ENCODE assay signal across 6 cellular contexts in genomic region chr11:65523323-65523968, GRCh38. TPM values are rescaled to one million over a fixed set of nuclear protein-coding genes. Genes with fewer than 3 reads are reported as not detected.
DNase-seq lines count a peak whose midpoint lies in the region; ATAC-seq and TF ChIP-seq lines count a peak whose summit lies in the region.
"Not testable (repeated sequence)": the region's sequence is repeated elsewhere in the genome, so short reads cannot be mapped to it uniquely, and the experiment has no call there.

No MANE protein-coding gene starts in this region.

- H3K36me3 ChIP-seq in endodermal cell (ENCODE audit: control insufficient read depth, insufficient read depth, low read length): peaks cover 14% of the 10 kb centered on the region
- H3K36me3 ChIP-seq in mesodermal cell (ENCODE audit: control insufficient read depth, insufficient read depth, low read length): peaks cover 22% of the 10 kb centered on the region

- CTCF ChIA-PET in T-cell (lab: Charles Lee): interaction anchor here in 1 of 2 donors (0.5 kb wide), 1 partner anchor 27 kb away, joined by 3 read pairs; no protein-coding TSS in a partner anchor
- CTCF ChIA-PET in activated naive CD4-positive, alpha-beta T cell treated with anti-CD3 and anti-CD28 coated beads for 36 hours (lab: Charles Lee): interaction anchor here (1.7 to 4.4 kb wide), 2 partner anchors 17 to 107 kb away, joined by 4 to 23 read pairs; no protein-coding TSS in a partner anchor

- not testable (repeated sequence) for H3K4me1 ChIP-seq in endodermal cell (ENCODE audit: control insufficient read depth, insufficient read depth, low read length)
- H3K4me1 ChIP-seq in mesodermal cell (ENCODE audit: control insufficient read depth, insufficient read depth, low read length, poor library complexity, severe bottlenecking): peaks cover 27% of the 10 kb centered on the region

- intact Hi-C loops in CD14-positive monocyte (cut with micrococcal nuclease): not testable (repeated sequence)
- intact Hi-C loops in activated naive CD4-positive, alpha-beta T cell treated with anti-CD3 and anti-CD28 coated beads for 36 hours (cut with micrococcal nuclease): loop anchor here (2.0 kb wide), 1 partner anchor 17 kb away; no protein-coding TSS in a partner anchor

- not testable (repeated sequence) for H3K9me3 Mint-ChIP-seq in CD14-positive monocyte; T-cell; activated naive CD4-positive, alpha-beta T cell treated with anti-CD3 and anti-CD28 coated beads for 36 hours; endodermal cell; stimulated activated effector memory CD8-positive, alpha-beta T cell treated with anti-CD3 and anti-CD28 coated beads, Interleukin-12 subunit alpha, Interleukin-12 subunit beta, amount 100 ng/mL, for 72 hours

- 92 to 94% methylated on average over 11 to 13 of the region's 13 CpGs for WGBS in endodermal cell (ENCODE audit: insufficient coverage in 1 of 2, insufficient read length in 1 of 2), 2 experiments
- 88 to 92% methylated on average over 12 of the region's 13 CpGs for WGBS in mesodermal cell (ENCODE audit: insufficient coverage in 2 of 2), 2 experiments

- H3K36me3 Mint-ChIP-seq in CD14-positive monocyte: peaks cover 12 to 22% of the 10 kb centered on the region in 2 donors
- not testable (repeated sequence) for H3K36me3 Mint-ChIP-seq in T-cell; activated naive CD4-positive, alpha-beta T cell treated with anti-CD3 and anti-CD28 coated beads for 36 hours (ENCODE audit: low read depth)
- H3K36me3 Mint-ChIP-seq in endodermal cell (ENCODE audit: low read depth): peaks cover 12% of the 10 kb centered on the region
- peaks cover 16% of the 10 kb centered on the region for H3K36me3 Mint-ChIP-seq in stimulated activated effector memory CD8-positive, alpha-beta T cell treated with anti-CD3 and anti-CD28 coated beads, Interleukin-12 subunit alpha, Interleukin-12 subunit beta, amount 100 ng/mL, for 72 hours

- POLR2A ChIA-PET in T-cell (lab: Charles Lee): not testable (repeated sequence)

- H3K27ac ChIP-seq in endodermal cell (ENCODE audit: low read depth, low read length): not testable (repeated sequence)
- H3K27ac ChIP-seq in mesodermal cell (ENCODE audit: low read depth, low read length, severe bottlenecking): peak overlapping the region; percentile 65

- not testable (repeated sequence) for TF ChIP-seq CTCF in CD14-positive monocyte (IDR thresholded peaks at IDR 0.05); endodermal cell (conservative IDR thresholded peaks at IDR 0.05)

- not testable (repeated sequence) for DNase-seq in CD14-positive monocyte (ENCODE audit: low spot score); endodermal cell; stimulated activated effector memory CD8-positive, alpha-beta T cell treated with anti-CD3 and anti-CD28 coated beads, Interleukin-12 subunit alpha, Interleukin-12 subunit beta, amount 100 ng/mL, for 72 hours (ENCODE audit: low spot score in 2 of 2)
- DNase-seq in T-cell: peak in 3 of 34 experiments; percentile 17 to 50 (median 34)
- DNase-seq in activated naive CD4-positive, alpha-beta T cell treated with anti-CD3 and anti-CD28 coated beads for 36 hours: peak; percentile 56

- ATAC-seq in T-cell (replicated peaks in 1 of 4): peak; percentile 12 to 24 (median 20)
- not testable (repeated sequence) for ATAC-seq in stimulated activated effector memory CD8-positive, alpha-beta T cell treated with anti-CD3 and anti-CD28 coated beads, Interleukin-12 subunit alpha, Interleukin-12 subunit beta, amount 100 ng/mL, for 72 hours

- H3K4me1 Mint-ChIP-seq in CD14-positive monocyte: peaks cover 40% of the 10 kb centered on the region
- peaks cover 41 to 50% (median 47%) of the 10 kb centered on the region in 3 donors for H3K4me1 Mint-ChIP-seq in T-cell
- H3K4me1 Mint-ChIP-seq in activated naive CD4-positive, alpha-beta T cell treated with anti-CD3 and anti-CD28 coated beads for 36 hours (ENCODE audit: low read depth): peaks cover 51% of the 10 kb centered on the region
- peaks cover 31% of the 10 kb centered on the region for H3K4me1 Mint-ChIP-seq in endodermal cell
- peaks cover 40% of the 10 kb centered on the region for H3K4me1 Mint-ChIP-seq in stimulated activated effector memory CD8-positive, alpha-beta T cell treated with anti-CD3 and anti-CD28 coated beads, Interleukin-12 subunit alpha, Interleukin-12 subunit beta, amount 100 ng/mL, for 72 hours

- H3K27me3 Mint-ChIP-seq in CD14-positive monocyte (ENCODE audit: low read depth in 3 of 3); T-cell; activated naive CD4-positive, alpha-beta T cell treated with anti-CD3 and anti-CD28 coated beads for 36 hours (ENCODE audit: low read depth); endodermal cell (ENCODE audit: insufficient read depth): not testable (repeated sequence)

- H3K4me3 Mint-ChIP-seq in CD14-positive monocyte: peak overlapping the region; percentile 74 to 89
- H3K4me3 Mint-ChIP-seq in T-cell: peak overlapping the region; percentile 63 to 73 (median 72)
- peak overlapping the region; percentile 65 for H3K4me3 Mint-ChIP-seq in activated naive CD4-positive, alpha-beta T cell treated with anti-CD3 and anti-CD28 coated beads for 36 hours
- not testable (repeated sequence) for H3K4me3 Mint-ChIP-seq in endodermal cell
- H3K4me3 Mint-ChIP-seq in stimulated activated effector memory CD8-positive, alpha-beta T cell treated with anti-CD3 and anti-CD28 coated beads, Interleukin-12 subunit alpha, Interleukin-12 subunit beta, amount 100 ng/mL, for 72 hours: peak overlapping the region; percentile 84

- H3K4me3 ChIP-seq in endodermal cell (ENCODE audit: low read length); mesodermal cell (ENCODE audit: extremely low read depth, insufficient read depth, low read length, poor library complexity, severe bottlenecking): not testable (repeated sequence)

- H3K9me3 ChIP-seq in endodermal cell (ENCODE audit: control insufficient read depth, low read length); mesodermal cell (ENCODE audit: control insufficient read depth, low read length): not testable (repeated sequence)

- not testable (repeated sequence) for H3K9ac ChIP-seq in endodermal cell (ENCODE audit: extremely low read depth, low read length, poor library complexity, severe bottlenecking)

- H3K27ac Mint-ChIP-seq in CD14-positive monocyte (peak overlapping the region; percentile 15 to 83 (median 73)), T-cell (peak overlapping the region; percentile 86 to 93), endodermal cell (peak overlapping the region; percentile 0)
- H3K27ac Mint-ChIP-seq in activated naive CD4-positive, alpha-beta T cell treated with anti-CD3 and anti-CD28 coated beads for 36 hours: peak overlapping the region; percentile 77
- H3K27ac Mint-ChIP-seq in stimulated activated effector memory CD8-positive, alpha-beta T cell treated with anti-CD3 and anti-CD28 coated beads, Interleukin-12 subunit alpha, Interleukin-12 subunit beta, amount 100 ng/mL, for 72 hours: peak overlapping the region; percentile 55

- not testable (repeated sequence) for H3K27me3 ChIP-seq in endodermal cell (ENCODE audit: control insufficient read depth, insufficient read depth, low read length, poor library complexity, severe bottlenecking)

RNA-seq across cellular contexts. Expression of gene SCYL1, which starts 1.4 kb away (rescaled TPM):
- polyA plus RNA-seq in CD14-positive monocyte: 10 to 100 TPM; 18.6 to 29.7 TPM
- 10 to 100 TPM; 66.4 to 96.8 (median 76.8) TPM for total RNA-seq in T-cell
- total RNA-seq in activated naive CD4-positive, alpha-beta T cell treated with anti-CD3 and anti-CD28 coated beads for 36 hours: 10 to 100 TPM; 57.9 to 58.3 TPM
- total RNA-seq in endodermal cell: 10 to 100 TPM; 62.9 to 67.4 TPM
- 54.0 TPM for polyA plus RNA-seq in endodermal cell (2013, experiment 1 of 2)
- polyA plus RNA-seq in endodermal cell (2013, experiment 2 of 2): 51.0 TPM
- polyA plus RNA-seq in mesodermal cell (2013, experiment 1 of 2): 102 TPM
- 89.8 TPM for polyA plus RNA-seq in mesodermal cell (2013, experiment 2 of 2)

RNA-seq across cellular contexts. Expression of gene MALAT1, which starts 24.6 kb away (rescaled TPM):
- 100 to 1,000 TPM; 263 to 554 TPM for polyA plus RNA-seq in CD14-positive monocyte
- total RNA-seq in T-cell (over 10,000 TPM; 21,382 to 33,585 (median 22,045) TPM), endodermal cell (1,000 to 10,000 TPM; 5,233 to 6,894 TPM)
- over 10,000 TPM; 10,460 to 10,508 TPM for total RNA-seq in activated naive CD4-positive, alpha-beta T cell treated with anti-CD3 and anti-CD28 coated beads for 36 hours
- polyA plus RNA-seq in endodermal cell (2013, experiment 1 of 2): 1,429 TPM
- polyA plus RNA-seq in endodermal cell (2013, experiment 2 of 2): 1,867 TPM
- 1,431 TPM for polyA plus RNA-seq in mesodermal cell (2013, experiment 1 of 2)
- 2,018 TPM for polyA plus RNA-seq in mesodermal cell (2013, experiment 2 of 2)

RNA-seq across cellular contexts. Expression of gene LTBP3, which starts 34.7 kb away (rescaled TPM):
- polyA plus RNA-seq in CD14-positive monocyte: 1 to 10 TPM; 3.4 to 4.6 TPM
- total RNA-seq in T-cell (100 to 1,000 TPM; 200 to 364 (median 284) TPM), endodermal cell (10 to 100 TPM; 19.7 to 24.2 TPM)
- total RNA-seq in activated naive CD4-positive, alpha-beta T cell treated with anti-CD3 and anti-CD28 coated beads for 36 hours: 10 to 100 TPM; 39.7 to 45.7 TPM
- polyA plus RNA-seq in endodermal cell (2013, experiment 1 of 2): 23.3 TPM
- polyA plus RNA-seq in endodermal cell (2013, experiment 2 of 2): 23.8 TPM
- polyA plus RNA-seq in mesodermal cell (2013, experiment 1 of 2): 24.9 TPM
- 23.5 TPM for polyA plus RNA-seq in mesodermal cell (2013, experiment 2 of 2)

RNA-seq across cellular contexts. Expression of gene ZNRD2, which starts 46.8 kb away (rescaled TPM):
- polyA plus RNA-seq in CD14-positive monocyte: 10 to 100 TPM; 48.5 to 56.2 TPM
- total RNA-seq in T-cell (10 to 100 TPM; 32.5 to 36.9 (median 34.5) TPM), endodermal cell (10 to 100 TPM; 32.8 to 36.5 TPM)
- 10 to 100 TPM; 41.4 to 42.5 TPM for total RNA-seq in activated naive CD4-positive, alpha-beta T cell treated with anti-CD3 and anti-CD28 coated beads for 36 hours
- 44.3 TPM for polyA plus RNA-seq in endodermal cell (2013, experiment 1 of 2)
- polyA plus RNA-seq in endodermal cell (2013, experiment 2 of 2): 45.3 TPM
- 59.5 TPM for polyA plus RNA-seq in mesodermal cell (2013, experiment 1 of 2)
- polyA plus RNA-seq in mesodermal cell (2013, experiment 2 of 2): 49.2 TPM

RNA-seq across cellular contexts. Expression of gene FAM89B, which starts 48.9 kb away (rescaled TPM):
- polyA plus RNA-seq in CD14-positive monocyte: 100 to 1,000 TPM in 1 of 2 donors, 10 to 100 TPM in 1; 70.8 to 139 TPM
- 10 to 100 TPM; 36.3 to 72.9 (median 69.3) TPM for total RNA-seq in T-cell
- total RNA-seq in activated naive CD4-positive, alpha-beta T cell treated with anti-CD3 and anti-CD28 coated beads for 36 hours: 10 to 100 TPM; 12.4 to 12.8 TPM
- 10 to 100 TPM; 23.3 to 24.9 TPM for total RNA-seq in endodermal cell
- 52.4 TPM for polyA plus RNA-seq in endodermal cell (2013, experiment 1 of 2)
- 52.7 TPM for polyA plus RNA-seq in endodermal cell (2013, experiment 2 of 2)
- 52.9 TPM for polyA plus RNA-seq in mesodermal cell (2013, experiment 1 of 2)
- 41.6 TPM for polyA plus RNA-seq in mesodermal cell (2013, experiment 2 of 2)

Comparison
In these comparisons a context has a peak if more than half of its experiments do, and no peak if none do; other contexts are left out.
1. H3K27ac Mint-ChIP-seq: peak in every context shown above with its lines; median percentile 90 in T-cell; 77 in activated naive CD4-positive, alpha-beta T cell treated with anti-CD3 and anti-CD28 coated beads for 36 hours; 73 in CD14-positive monocyte; 55 in stimulated activated effector memory CD8-positive, alpha-beta T cell treated with anti-CD3 and anti-CD28 coated beads, Interleukin-12 subunit alpha, Interleukin-12 subunit beta, amount 100 ng/mL, for 72 hours; 0 in endodermal cell.
2. RNA of gene LTBP3, which starts 34.7 kb away (total RNA-seq): 200 to 364 TPM in T-cell; 39.7 to 45.7 TPM in activated naive CD4-positive, alpha-beta T cell treated with anti-CD3 and anti-CD28 coated beads for 36 hours and 19.7 to 24.2 TPM in endodermal cell; every median in the first group is over 4 times any median in the second.